1 cellular context compared by ENCODE assay signal in the genomic region with DNA sequence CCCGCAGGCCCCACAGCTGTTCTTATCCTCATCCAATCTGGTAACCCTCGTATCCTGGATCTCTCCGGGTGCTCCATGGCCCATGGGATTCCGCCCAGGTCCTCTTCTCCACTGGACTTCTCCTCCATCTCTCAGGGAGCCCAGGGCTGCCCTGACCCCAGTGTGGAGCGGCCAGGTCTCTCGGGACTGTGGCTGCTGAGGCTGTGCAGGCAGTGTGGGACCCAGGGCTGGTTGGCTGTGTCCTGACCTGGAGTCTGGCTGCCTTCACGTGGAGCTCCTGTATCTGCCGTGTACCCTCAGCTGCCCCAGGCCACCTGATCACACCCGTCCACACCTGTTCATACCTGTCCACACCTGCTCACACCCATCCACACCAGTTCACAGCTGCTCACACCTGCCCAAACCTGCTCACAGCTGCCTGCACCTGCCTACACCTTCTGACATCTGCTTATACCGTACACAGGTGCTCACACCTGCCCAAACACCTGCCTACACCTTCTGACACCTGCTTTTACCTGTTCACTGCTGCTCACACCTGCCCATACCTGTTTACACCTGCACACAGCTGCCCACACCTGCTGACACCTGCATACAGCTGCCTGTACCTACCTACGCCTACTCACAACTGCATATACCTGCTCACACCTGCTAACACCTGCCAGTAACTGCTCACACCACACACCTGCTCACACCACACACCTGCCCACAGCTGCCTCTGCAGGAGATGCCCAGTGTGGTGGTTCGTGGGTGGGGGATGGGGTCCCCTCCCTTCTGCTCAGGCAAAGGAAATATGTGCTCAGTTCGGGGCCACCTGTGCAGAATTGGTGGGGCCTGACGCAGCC.
TF ChIP-seq lines count a peak whose summit lies in the region.

No MANE protein-coding gene starts in this region.

TF ChIP-seq in H1, 55 proteins besides CTCF, POLR2A, EP300 and RAD21 (continued from another document):
- TF ChIP-seq SRF (IDR thresholded peaks at IDR 0.05; ENCODE audit: low read depth, low read length): no peak
- no peak for TF ChIP-seq FOSL1 (IDR thresholded peaks at IDR 0.05; ENCODE audit: insufficient read depth, low read depth, low read length)
- TF ChIP-seq SP2 (IDR thresholded peaks at IDR 0.05; ENCODE audit: low read length): no peak
- TF ChIP-seq KDM1A (IDR thresholded peaks at IDR 0.05; ENCODE audit: borderline replicate concordance, low read length): no peak
- TF ChIP-seq CHD1 (IDR thresholded peaks at IDR 0.05; ENCODE audit: low read depth, low read length): no peak
